In genomic region chr7:1137517-1138167, GRCh38 we compare ENCODE assay signal across 1 cellular context.
TF ChIP-seq lines count a peak whose summit lies in the region.

No MANE protein-coding gene starts in this region.

TF ChIP-seq in WTC11, 78 proteins besides CTCF, POLR2A, EP300 and RAD21 (continued from another document):
- TF ChIP-seq ZNF532 (CRISPR knock-in tag; IDR thresholded peaks at IDR 0.05; ENCODE audit: borderline replicate concordance) (no peak), JAZF1 (CRISPR knock-in tag; IDR thresholded peaks at IDR 0.05) (no peak)
